11 cellular contexts compared by ENCODE assay signal in genomic region chr3:172546628-172547214, GRCh38. TPM values are rescaled to one million over a fixed set of nuclear protein-coding genes. Genes with fewer than 3 reads are reported as not detected.
DNase-seq lines count a peak whose midpoint lies in the region; ATAC-seq and TF ChIP-seq lines count a peak whose summit lies in the region.
"Had no signal": no experiment of that assay in that cellular context is flagged by ENCODE, and none has a peak within 500 bp of the region (broad histone marks: within the 10 kb centered on the region; RNA-seq: fewer than 3 reads in every experiment).

No MANE protein-coding gene starts in this region.

- DNase-seq in T-helper 17 cell (no peak), naive B cell (peak; percentile 44), cerebellar cortex (ENCODE audit: low spot score) (no peak), NCI-H2081 (lab: John Stamatoyannopoulos, UW) (no peak), adrenal gland (no peak), LoVo (ENCODE audit: low spot score) (no peak)
- DNase-seq: NCI-H1436 treated with DMSO at 0.1 percent for 48 hours had no signal

- peaks cover 10% of the 10 kb centered on the region for H3K4me1 Mint-ChIP-seq in T-helper 17 cell
- H3K4me1 Mint-ChIP-seq in naive B cell: peaks cover 14 to 28% (median 25%) of the 10 kb centered on the region in 3 donors
- H3K4me1 Mint-ChIP-seq: brain had no signal

- H3K4me3 ChIP-seq in adrenal gland: no peak overlapping the region

- H3K27ac Mint-ChIP-seq in T-helper 17 cell: peak overlapping the region; percentile 86
- peak overlapping the region in 4 of 6 donors; percentile 54 to 95 (median 89) for H3K27ac Mint-ChIP-seq in naive B cell
- H3K27ac Mint-ChIP-seq: stimulated activated effector memory CD8-positive, alpha-beta T cell treated with anti-CD3 and anti-CD28 coated beads, Interleukin-12 subunit alpha, Interleukin-12 subunit beta, amount 100 ng/mL, for 72 hours had no signal

- no peaks in the 10 kb centered on the region for H3K36me3 ChIP-seq in adrenal gland (replicated peaks in 1 of 2)

- intact Hi-C loops in adrenal gland (cut with DNase I): no loop called here

- H3K36me3 Mint-ChIP-seq in T-helper 17 cell (ENCODE audit: low read depth) (no peaks in the 10 kb centered on the region), naive B cell (no peaks in the 10 kb centered on the region)
- H3K36me3 Mint-ChIP-seq: brain; stimulated activated effector memory CD8-positive, alpha-beta T cell treated with anti-CD3 and anti-CD28 coated beads, Interleukin-12 subunit alpha, Interleukin-12 subunit beta, amount 100 ng/mL, for 72 hours had no signal

- H3K27me3 Mint-ChIP-seq in T-helper 17 cell: no peaks in the 10 kb centered on the region
- H3K27me3 Mint-ChIP-seq in naive B cell: no peaks in the 10 kb centered on the region

- no peak overlapping the region for H3K4me3 Mint-ChIP-seq in T-helper 17 cell
- peak overlapping the region; percentile 19 to 80 (median 64) for H3K4me3 Mint-ChIP-seq in naive B cell
- H3K4me3 Mint-ChIP-seq: brain; stimulated activated effector memory CD8-positive, alpha-beta T cell treated with anti-CD3 and anti-CD28 coated beads, Interleukin-12 subunit alpha, Interleukin-12 subunit beta, amount 100 ng/mL, for 72 hours had no signal

- H3K4me1 ChIP-seq in adrenal gland (replicated peaks in 1 of 2): peaks cover 21 to 28% of the 10 kb centered on the region in 2 donors

- H3K9me3 Mint-ChIP-seq in naive B cell: no peaks in the 10 kb centered on the region
- H3K9me3 Mint-ChIP-seq: stimulated activated effector memory CD8-positive, alpha-beta T cell treated with anti-CD3 and anti-CD28 coated beads, Interleukin-12 subunit alpha, Interleukin-12 subunit beta, amount 100 ng/mL, for 72 hours had no signal

- ATAC-seq in GM18498 (IDR thresholded peaks at IDR 0.05; ENCODE audit: unreplicated experiment) (peak; percentile 35), GM21825 (IDR thresholded peaks at IDR 0.05; ENCODE audit: unreplicated experiment) (peak; percentile 58), T-helper 17 cell (no peak), naive B cell (ENCODE audit: low read depth in 2 of 2) (peak; percentile 73 to 92)
- ATAC-seq: stimulated activated effector memory CD8-positive, alpha-beta T cell treated with anti-CD3 and anti-CD28 coated beads, Interleukin-12 subunit alpha, Interleukin-12 subunit beta, amount 100 ng/mL, for 72 hours had no signal

- peak overlapping the region in 2 of 5 donors; percentile 18 to 28 for H3K27ac ChIP-seq in adrenal gland

- no peaks in the 10 kb centered on the region for H3K27me3 ChIP-seq in adrenal gland

- no peak for TF ChIP-seq POLR2A in adrenal gland (IDR thresholded peaks at IDR 0.05)

- no peak for TF ChIP-seq CTCF in adrenal gland (IDR thresholded peaks at IDR 0.05)

- H3K9me3 ChIP-seq in T-helper 17 cell (ENCODE audit: control insufficient read depth, low read length, poor library complexity, severe bottlenecking): no peaks in the 10 kb centered on the region
- no peaks in the 10 kb centered on the region for H3K9me3 ChIP-seq in adrenal gland (replicated peaks in 1 of 3)

RNA-seq across cellular contexts. Expression of gene TNFSF10, which starts 23.5 kb away (rescaled TPM):
- total RNA-seq in T-helper 17 cell (10 to 100 TPM in 1 of 2 donors, 1 to 10 TPM in 1; 8.3 to 22.0 TPM), adrenal gland (100 to 1,000 TPM in 3 of 8 donors, 10 to 100 TPM in 5; 15.3 to 518 (median 85.5) TPM)
- polyA plus RNA-seq in naive B cell (ENCODE audit: low read depth in 6 of 6) (10 to 100 TPM; 26.6 to 67.1 (median 39.4) TPM), adrenal gland (10 to 100 TPM; 21.3 to 34.4 (median 31.5) TPM)
